Comparison of ENCODE assay signal across 8 cellular contexts in the genomic region with DNA sequence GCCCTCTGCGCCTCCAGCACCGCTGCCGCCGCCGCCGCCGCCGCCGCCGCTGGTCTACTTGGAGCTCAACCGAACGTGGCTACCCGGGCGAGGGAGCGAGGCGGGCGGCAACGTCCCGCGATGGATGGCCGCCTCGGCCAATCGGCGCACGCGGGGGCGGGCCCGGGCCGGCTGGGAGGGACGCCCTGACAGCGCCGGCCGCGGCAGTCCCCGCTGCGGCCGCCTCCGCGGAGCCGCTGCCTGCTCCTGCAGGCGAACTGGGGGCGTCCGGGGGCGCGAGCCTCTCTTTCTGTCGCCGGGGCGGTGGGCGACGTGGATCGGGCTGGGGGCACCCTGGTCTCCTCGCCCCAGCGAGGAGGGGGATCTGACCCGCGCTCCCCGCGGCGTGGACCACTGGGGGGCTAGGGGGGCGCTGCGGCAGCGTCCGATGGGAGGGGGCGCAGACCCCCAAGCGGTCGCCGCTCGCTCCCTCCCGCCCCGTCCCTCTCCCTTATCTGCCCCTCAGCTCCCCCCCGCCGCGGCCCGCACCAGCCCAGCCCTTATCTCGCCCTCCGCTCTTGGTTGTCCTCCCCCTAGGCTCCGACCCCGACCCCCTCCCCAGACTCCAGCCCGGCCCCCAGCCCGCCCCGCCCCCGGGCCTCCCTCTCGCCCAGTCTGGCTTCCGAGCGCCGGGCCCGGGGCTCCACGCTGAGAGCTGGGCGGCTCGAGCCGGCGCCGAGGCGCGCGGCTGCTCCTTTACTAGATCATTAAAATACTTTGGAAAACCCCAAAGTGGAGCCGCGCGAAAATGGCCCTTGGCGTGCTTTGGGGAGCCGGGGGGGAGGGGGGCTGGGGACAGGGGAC. TPM values are rescaled to one million over a fixed set of nuclear protein-coding genes. Genes with fewer than 3 reads are reported as not detected.
DNase-seq lines count a peak whose midpoint lies in the region; ATAC-seq and TF ChIP-seq lines count a peak whose summit lies in the region.

A gene (minus strand): TSS at position 56 of the 843 bp plus-strand sequence.

- WGBS in upper lobe of left lung, 2 donors, result 0% methylated on average over 28 of the region's 100 CpGs; no CpG with 5 or more reads in 1 of the 2 donors

- H3K4me3 ChIP-seq in adipocyte (ENCODE audit: low read length) (peak within 1 kb of the TSS; percentile 89), upper lobe of left lung (peak within 1 kb of the TSS; percentile 85 to 98 (median 97))

- H3K9me3 ChIP-seq in adipocyte (ENCODE audit: control insufficient read depth, low read length), result no peaks in the 10 kb centered on the region
- H3K9me3 ChIP-seq in upper lobe of left lung, result no peaks in the 10 kb centered on the region

- peak within 1 kb of the TSS; percentile 82 for H3K9ac ChIP-seq in adipocyte (ENCODE audit: low read length)

- peak; percentile 99 for DNase-seq in GM10266 (ENCODE audit: extremely low spot score)
- peak; percentile 94 for DNase-seq in NCI-H128 (lab: John Stamatoyannopoulos, UW; ENCODE audit: unreplicated experiment)
- DNase-seq in T follicular helper cell (ENCODE audit: low read depth), result peak; percentile 86
- DNase-seq in adipocyte (ENCODE audit: low read depth), result peak; percentile 97
- DNase-seq in cardiac septum (ENCODE audit: low spot score), result peak; percentile 97
- peak; percentile 97 for DNase-seq in posterior vena cava (ENCODE audit: low spot score)
- peak; percentile 93 to 99 for DNase-seq in upper lobe of left lung

- intact Hi-C loops in cardiac septum (cut with DNase I), result loop anchor here (1.0 to 10.0 kb wide), 6 partner anchors 48 to 522 kb away; a partner anchor contains a TSS
- intact Hi-C loops in posterior vena cava (cut with DNase I), result loop anchor here (2.0 to 10.0 kb wide), 4 partner anchors 132 to 282 kb away; no protein-coding TSS in a partner anchor

- no peaks in the 10 kb centered on the region for H3K27me3 ChIP-seq in adipocyte (replicated peaks; ENCODE audit: control insufficient read depth, insufficient read depth, low read length)
- H3K27me3 ChIP-seq in upper lobe of left lung, result no peaks in the 10 kb centered on the region

- TF ChIP-seq CTCF in GM10266 (IDR thresholded peaks at IDR 0.05; ENCODE audit: control insufficient read depth, insufficient read depth, low read depth, missing control alignments) (peak; percentile 7), upper lobe of left lung (IDR thresholded peaks at IDR 0.05) (peak in 4 of 6 experiments; percentile 31 to 67 (median 52))

- no peak for TF ChIP-seq EP300 in upper lobe of left lung (IDR thresholded peaks at IDR 0.05)

- peaks cover 30% of the 10 kb centered on the region for H3K4me1 ChIP-seq in adipocyte (ENCODE audit: control insufficient read depth, insufficient read depth, low read length)
- peaks cover 29 to 57% (median 43%) of the 10 kb centered on the region in 4 donors for H3K4me1 ChIP-seq in upper lobe of left lung

- peak in 3 of 4 donors; percentile 71 to 95 (median 90) for TF ChIP-seq POLR2A in upper lobe of left lung (IDR thresholded peaks at IDR 0.05)

- ATAC-seq in HG02623 (IDR thresholded peaks at IDR 0.05; ENCODE audit: unreplicated experiment), result peak; percentile 85
- peak; percentile 92 to 95 for ATAC-seq in upper lobe of left lung (ENCODE audit: low FRiP score in 2 of 2)

- H3K36me3 ChIP-seq in adipocyte (ENCODE audit: control insufficient read depth, insufficient read depth, low read length, severe bottlenecking), result peaks cover 6% of the 10 kb centered on the region
- peaks cover 0 to 14% (median 1%) of the 10 kb centered on the region in 4 donors for H3K36me3 ChIP-seq in upper lobe of left lung

- peak within 1 kb of the TSS; percentile 89 to 97 (median 92) for H3K27ac ChIP-seq in upper lobe of left lung

RNA-seq across cellular contexts. Expression of the gene that starts here (rescaled TPM):
- 45.4 TPM for total RNA-seq in cardiac septum
- 10 to 100 TPM; 41.8 to 56.1 TPM for total RNA-seq in posterior vena cava
- total RNA-seq in upper lobe of left lung, result 10 to 100 TPM; 17.8 to 35.6 (median 26.4) TPM

Comparison
In these comparisons a context has a peak if more than half of its experiments do, and no peak if none do; other contexts are left out.
1. Peak in every context shown above with its lines: DNase-seq, ATAC-seq, H3K4me3 ChIP-seq and H3K27ac ChIP-seq.